In genomic region chr15:40263036-40263754, GRCh38 we compare ENCODE assay signal across 21 cellular contexts. TPM values are rescaled to one million over a fixed set of nuclear protein-coding genes. Genes with fewer than 3 reads are reported as not detected.
A peak's percentile ranks its signal among the peaks of the same experiment; 100 is the strongest.
DNase-seq lines count a peak whose midpoint lies in the region; ATAC-seq, FAIRE-seq and TF ChIP-seq lines count a peak whose summit lies in the region.
"Had no signal": no experiment of that assay in that cellular context is flagged by ENCODE, and none has a peak within 500 bp of the region (broad histone marks: within the 10 kb centered on the region; RNA-seq: fewer than 3 reads in every experiment).

No MANE protein-coding gene starts in this region.

- H3K27ac ChIP-seq in RWPE1 (peak overlapping the region; percentile 51), fibroblast of lung (ENCODE audit: insufficient read depth, low read length) (no peak overlapping the region), osteoblast (ENCODE audit: low read depth, low read length) (peak overlapping the region; percentile 48), gastroesophageal sphincter (peak overlapping the region in 1 of 4 donors; percentile 73)
- H3K27ac ChIP-seq: epithelial cell of prostate, HL-60 had no signal

- DNase-seq in Daoy (ENCODE audit: low read depth) (peak; percentile 44), RWPE1 (ENCODE audit: low spot score) (no peak), fibroblast of lung (ENCODE audit: low read depth in 2 of 2) (peak; percentile 74 to 86), osteoblast (ENCODE audit: insufficient read length, low spot score, missing footprints) (peak; percentile 98), GM12892 (ENCODE audit: insufficient read length) (no peak), NCI-H524 treated with DMSO at 0.1 percent for 48 hours (lab: John Stamatoyannopoulos, UW) (no peak)
- DNase-seq: activated CD4-positive, CD25-positive, alpha-beta regulatory T cell; activated naive CD4-positive, alpha-beta T cell treated with anti-CD3 and anti-CD28 coated beads, Interleukin-2, amount 50 U/mL, for 16 hours; H7; Kasumi-1; NCI-H187; NCI-H526; stimulated activated naive B cell treated with anti-CD40 and anti-IgM and Interleukin-4, amounts not matched to agents 10 μg/mL and 1 μg/mL and 100 μg/mL, for 72 hours; T-helper 1 cell had no signal

- no peak overlapping the region for H3K9ac ChIP-seq in fibroblast of lung (ENCODE audit: insufficient read depth, low read length)

- H2AFZ ChIP-seq in fibroblast of lung (ENCODE audit: low read length) (no peak overlapping the region), osteoblast (ENCODE audit: low read length) (peak overlapping the region; percentile 81)

- CTCF ChIA-PET in RWPE1 (lab: Yijun Ruan, JAX), result interaction anchor here (1.4 to 2.4 kb wide), 3 partner anchors 11 to 46 kb away, joined by 5 to 11 read pairs (median 7); no protein-coding TSS in a partner anchor

- H3K36me3 ChIP-seq in fibroblast of lung (ENCODE audit: control insufficient read depth, insufficient read depth, low read length) (no peaks in the 10 kb centered on the region), osteoblast (ENCODE audit: insufficient read depth, low read length) (no peaks in the 10 kb centered on the region), gastroesophageal sphincter (no peaks in the 10 kb centered on the region)

- peaks cover 7% of the 10 kb centered on the region for H3K4me1 ChIP-seq in fibroblast of lung (ENCODE audit: control insufficient read depth, extremely low read depth, insufficient read depth, low read length)
- peaks cover 17% of the 10 kb centered on the region for H3K4me1 ChIP-seq in osteoblast (ENCODE audit: insufficient read depth, low read length)
- no peaks in the 10 kb centered on the region for H3K4me1 ChIP-seq in gastroesophageal sphincter

- H3K4me2 ChIP-seq in fibroblast of lung (ENCODE audit: extremely low read depth, insufficient read depth, low read length) (peak overlapping the region; percentile 18), osteoblast (ENCODE audit: insufficient read depth, low read length) (peak overlapping the region; percentile 60)

- no peak for TF ChIP-seq EP300 in gastroesophageal sphincter (IDR thresholded peaks at IDR 0.05)

- H3K4me3 ChIP-seq in fibroblast of lung (replicated peaks in 1 of 4; ENCODE audit: control extremely low read depth in 1 of 4, insufficient read depth in 1 of 4, low read depth in 3 of 4, low read length in 4 of 4) (no peak overlapping the region), osteoblast (ENCODE audit: insufficient read depth, low read length) (peak overlapping the region; percentile 25), gastroesophageal sphincter (no peak overlapping the region)

- 60 to 90% methylated on average over 2 of the region's 12 CpGs for WGBS in gastroesophageal sphincter (ENCODE audit: low coverage in 1 of 2), 2 donors

- no peaks in the 10 kb centered on the region for H3K27me3 ChIP-seq in fibroblast of lung (ENCODE audit: control insufficient read depth, insufficient read depth, low read length)
- peaks cover 3% of the 10 kb centered on the region for H3K27me3 ChIP-seq in osteoblast (ENCODE audit: insufficient read depth, low read length)
- H3K27me3 ChIP-seq in gastroesophageal sphincter, result no peaks in the 10 kb centered on the region

- H4K20me1 ChIP-seq in fibroblast of lung (ENCODE audit: control insufficient read depth, extremely low read depth, insufficient read depth, low read length), result no peaks in the 10 kb centered on the region
- H4K20me1 ChIP-seq in osteoblast (ENCODE audit: insufficient read depth, low read length), result no peaks in the 10 kb centered on the region

- no peak for FAIRE-seq in GM12892 (lab: Jason Lieb, UNC)

- TF ChIP-seq POLR2A in gastroesophageal sphincter (IDR thresholded peaks at IDR 0.05), result no peak
- TF ChIP-seq POLR2A in GM12892 (IDR thresholded peaks at IDR 0.05; ENCODE audit: low read depth, low read length), result no peak

- ATAC-seq in esophagus mucosa, result no peak
- ATAC-seq in gastroesophageal sphincter, result no peak
- ATAC-seq: stimulated activated naive B cell treated with anti-CD40 and anti-IgM and Interleukin-4, amounts not matched to agents 10 μg/mL and 1 μg/mL and 100 μg/mL, for 72 hours had no signal

- H3K9me3 ChIP-seq in fibroblast of lung (ENCODE audit: control insufficient read depth, insufficient read depth, low read depth, low read length), result no peaks in the 10 kb centered on the region
- no peaks in the 10 kb centered on the region for H3K9me3 ChIP-seq in osteoblast (ENCODE audit: low read depth, low read length)
- H3K9me3 ChIP-seq in gastroesophageal sphincter, result no peaks in the 10 kb centered on the region

- TF ChIP-seq CTCF in RWPE1 (conservative IDR thresholded peaks at IDR 0.05; ENCODE audit: low read depth) (no peak), fibroblast of lung (conservative IDR thresholded peaks at IDR 0.05 in 1 of 2, IDR thresholded peaks at IDR 0.05 in 1 of 2; ENCODE audit: low read depth in 1 of 2, low read length in 2 of 2) (no peak), osteoblast (IDR thresholded peaks at IDR 0.05; ENCODE audit: extremely low read depth, low read depth, low read length) (no peak), gastroesophageal sphincter (IDR thresholded peaks at IDR 0.05) (no peak)

- H3K79me2 ChIP-seq in fibroblast of lung (ENCODE audit: control insufficient read depth, insufficient read depth, low read length) (no peaks in the 10 kb centered on the region), osteoblast (ENCODE audit: insufficient read depth, low read length) (no peaks in the 10 kb centered on the region)

- POLR2A ChIA-PET in RWPE1 (lab: Yijun Ruan, JAX; ENCODE audit: low non-redundant PET), result no interaction called here

RNA-seq across cellular contexts. Expression of gene ANKRD63, which starts 19.7 kb away (rescaled TPM):
- total RNA-seq in Daoy (2014; rRNA removed; shearing (Covaris generic)), result 0.63 and 0.97 TPM in 2 replicates
- total RNA-seq in fibroblast of lung, result not detected in 2 replicates
- polyA plus RNA-seq in fibroblast of lung, result not detected in 2 replicates
- not detected in 2 replicates for polyA plus RNA-seq in fibroblast of lung (2012)
- not detected in 2 replicates for polyA minus RNA-seq in fibroblast of lung (ENCODE audit: low replicate concordance)
- total RNA-seq in osteoblast, result not detected in 2 replicates
- not detected for total RNA-seq in esophagus mucosa
- total RNA-seq in gastroesophageal sphincter, result 1 to 10 TPM in 1 of 4 donors, not detected in 3; 1.6 TPM
- polyA plus RNA-seq in GM12892 (2012; ENCODE audit: missing spikeins), result not detected
- total RNA-seq: lower leg skin, neural crest cell, skeletal muscle tissue had no signal

RNA-seq across cellular contexts. Expression of gene PAK6, which starts 24.3 kb away (rescaled TPM):
- total RNA-seq in Daoy (2014; rRNA removed; shearing (Covaris generic)), result 0.12 and 0.57 TPM in 2 replicates
- total RNA-seq in fibroblast of lung, result under 0.01 TPM in 1 of 2 replicates, not detected in the other
- polyA plus RNA-seq in fibroblast of lung, result 0.03 and 0.05 TPM in 2 replicates
- 0.19 TPM in 1 of 2 replicates, not detected in the other for polyA plus RNA-seq in fibroblast of lung (2012)
- polyA minus RNA-seq in fibroblast of lung (ENCODE audit: low replicate concordance), result not detected in 2 replicates
- not detected in 2 replicates for total RNA-seq in osteoblast
- 25.3 TPM for total RNA-seq in esophagus mucosa
- total RNA-seq in gastroesophageal sphincter, result 1 to 10 TPM in 2 of 4 donors, under 1 TPM in 2; 0.94 to 4.6 (median 1.6) TPM
- 1.4 TPM for polyA plus RNA-seq in GM12892 (2012; ENCODE audit: missing spikeins)

RNA-seq across cellular contexts. Expression of gene PLCB2, which starts 44.5 kb away (rescaled TPM):
- 0.29 and 1.3 TPM in 2 replicates for total RNA-seq in Daoy (2014; rRNA removed; shearing (Covaris generic))
- under 0.01 TPM in 2 replicates for total RNA-seq in fibroblast of lung
- 0.33 and 0.40 TPM in 2 replicates for polyA plus RNA-seq in fibroblast of lung
- polyA plus RNA-seq in fibroblast of lung (2012), result 0.35 and 0.68 TPM in 2 replicates
- not detected in 2 replicates for polyA minus RNA-seq in fibroblast of lung (ENCODE audit: low replicate concordance)
- under 0.01 TPM in 2 replicates for total RNA-seq in osteoblast
- 4.2 TPM for total RNA-seq in esophagus mucosa
- total RNA-seq in gastroesophageal sphincter, result 10 to 100 TPM in 2 of 4 donors, 1 to 10 TPM in 2; 1.5 to 13.5 (median 8.8) TPM
- polyA plus RNA-seq in GM12892 (2012; ENCODE audit: missing spikeins), result 8.8 TPM

Comparison
In these comparisons a context has a peak if more than half of its experiments do, and no peak if none do; other contexts are left out.
1. DNase-seq: peak in Daoy (single experiment), fibroblast of lung (2 of 2) and osteoblast (single experiment); none in RWPE1 (single experiment), GM12892 (single experiment) and NCI-H524 treated with DMSO at 0.1 percent for 48 hours (single experiment).